ENCODE assay signal across 14 cellular contexts in the genomic region with DNA sequence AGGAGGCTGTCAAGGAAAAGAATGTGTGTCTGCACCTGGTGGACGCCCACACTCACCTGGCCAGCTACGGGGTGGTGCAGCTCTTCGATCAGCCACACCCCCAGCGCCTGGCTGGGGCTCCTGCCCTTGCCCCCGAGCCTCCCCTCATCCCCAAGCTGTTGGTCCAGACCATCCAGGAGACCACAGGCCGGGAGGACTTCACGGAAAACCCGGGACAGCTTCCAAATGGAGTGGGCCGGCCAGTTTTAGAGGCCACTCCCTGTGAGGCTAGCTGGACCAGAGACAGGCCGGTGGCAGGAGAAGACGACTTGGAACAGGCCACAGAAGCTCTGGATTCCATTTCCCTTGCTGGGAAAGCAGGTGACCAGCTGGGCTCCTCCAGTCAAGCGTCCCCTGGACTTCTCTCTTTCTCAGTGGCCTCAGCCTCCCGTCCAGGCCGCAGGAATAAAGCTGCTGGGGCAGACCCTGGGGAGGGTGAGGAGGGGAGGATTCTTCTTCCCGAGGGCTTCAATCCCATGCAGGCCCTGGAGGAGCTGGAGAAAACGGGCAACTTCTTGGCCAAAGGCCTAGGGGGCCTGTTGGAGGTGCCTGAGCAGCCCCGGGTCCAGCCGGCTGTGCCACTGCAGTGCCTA. TPM values are rescaled to one million over a fixed set of nuclear protein-coding genes. Genes with fewer than 3 reads are reported as not detected.
"Had no signal": no experiment of that assay in that cellular context is flagged by ENCODE, and none has a peak within 500 bp of the region (broad histone marks: within the 10 kb centered on the region; RNA-seq: fewer than 3 reads in every experiment).

No MANE protein-coding gene starts in this region.

- H3K36me3 Mint-ChIP-seq: activated naive CD8-positive, alpha-beta T cell had no signal

- H3K9me3 Mint-ChIP-seq: stimulated activated memory B cell treated with anti-CD40 and anti-IgM and Interleukin-4, amounts not matched to agents 10 μg/mL and 1 μg/mL and 100 μg/mL, for 72 hours had no signal

- H3K36me3 ChIP-seq: transverse colon had no signal

- ATAC-seq: left lung; stimulated activated memory B cell treated with anti-CD40 and anti-IgM and Interleukin-4, amounts not matched to agents 10 μg/mL and 1 μg/mL and 100 μg/mL, for 72 hours had no signal

- DNase-seq: activated effector memory CD4-positive, alpha-beta T cell treated with Interleukin-2 at 50 U/mL for 16 hours; activated T-cell treated with anti-CD3 and anti-CD28 coated beads for 4 hours; anterior cingulate cortex; esophagus squamous epithelium; foreskin fibroblast; head of caudate nucleus; small intestine; transverse colon had no signal

- H3K4me3 ChIP-seq: SJSA1, transverse colon had no signal

- H3K4me1 ChIP-seq: parathyroid adenoma had no signal

- H3K27ac ChIP-seq: esophagus squamous epithelium, left lung, parathyroid adenoma, SJSA1, transverse colon, VCaP had no signal

- H3K27ac Mint-ChIP-seq: activated naive CD8-positive, alpha-beta T cell had no signal

- H3K27me3 Mint-ChIP-seq: activated naive CD8-positive, alpha-beta T cell; stimulated activated memory B cell treated with anti-CD40 and anti-IgM and Interleukin-4, amounts not matched to agents 10 μg/mL and 1 μg/mL and 100 μg/mL, for 72 hours had no signal

- H3K4me3 Mint-ChIP-seq: stimulated activated memory B cell treated with anti-CD40 and anti-IgM and Interleukin-4, amounts not matched to agents 10 μg/mL and 1 μg/mL and 100 μg/mL, for 72 hours had no signal

- H3K27me3 ChIP-seq: esophagus squamous epithelium, left lung, SJSA1, transverse colon had no signal

- H3K9me3 ChIP-seq: esophagus squamous epithelium, left lung, SJSA1, transverse colon had no signal

RNA-seq across cellular contexts. Expression of a gene that starts 15.9 kb away (rescaled TPM):
- total RNA-seq: SJSA1 had no signal

RNA-seq across cellular contexts. Expression of a gene that starts 35.1 kb away (rescaled TPM):
- total RNA-seq: SJSA1 had no signal
